ENCODE assay signal across 18 cellular contexts in the genomic region with DNA sequence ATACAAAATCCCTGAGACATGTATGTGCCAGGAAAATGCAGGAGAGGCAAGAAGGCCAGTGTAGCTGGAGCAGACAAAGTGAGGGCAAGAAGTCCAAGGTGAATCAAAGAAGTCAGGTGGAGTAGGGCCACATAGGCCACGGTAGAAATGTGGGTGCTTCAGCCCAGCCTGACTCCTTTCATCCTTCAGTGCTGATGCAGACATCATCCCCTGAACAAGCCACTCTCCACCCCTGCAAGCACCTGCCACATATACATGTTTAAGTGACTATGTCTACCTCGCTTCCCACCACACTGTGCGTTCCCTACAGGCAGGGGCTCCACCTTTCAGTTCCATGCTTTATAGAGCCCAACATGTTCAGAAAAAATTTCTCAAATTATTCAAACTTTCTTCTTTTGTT. TPM values are rescaled to one million over a fixed set of nuclear protein-coding genes. Genes with fewer than 3 reads are reported as not detected.
A peak's percentile ranks its signal among the peaks of the same experiment; 100 is the strongest.
DNase-seq lines count a peak whose midpoint lies in the region; ATAC-seq lines count a peak whose summit lies in the region.
"Had no signal": no experiment of that assay in that cellular context is flagged by ENCODE, and none has a peak within 500 bp of the region (broad histone marks: within the 10 kb centered on the region; RNA-seq: fewer than 3 reads in every experiment).

No MANE protein-coding gene starts in this region.

- peak overlapping the region; percentile 10 for H3K27ac Mint-ChIP-seq in activated naive CD8-positive, alpha-beta T cell treated with anti-CD3 and anti-CD28 coated beads for 36 hours
- H3K27ac Mint-ChIP-seq in activated naive CD8-positive, alpha-beta T cell treated with anti-CD3 and anti-CD28 coated beads, Interleukin-2, amount 50 U/mL, for 24 hours = no peak overlapping the region
- peak overlapping the region; percentile 94 for H3K27ac Mint-ChIP-seq in stimulated activated naive B cell treated with anti-CD40 and anti-IgM and Interleukin-4, amounts not matched to agents 10 μg/mL and 1 μg/mL and 100 μg/mL, for 72 hours
- H3K27ac Mint-ChIP-seq in activated CD4-positive, alpha-beta T cell treated with anti-CD3 and anti-CD28 coated beads, Interleukin-2, amount 10 ng/mL, durations not matched to agents 7 days and 5 days = no peak overlapping the region
- H3K27ac Mint-ChIP-seq: CD8-positive, alpha-beta T cell had no signal

- H3K36me3 Mint-ChIP-seq in activated naive CD8-positive, alpha-beta T cell treated with anti-CD3 and anti-CD28 coated beads for 36 hours = no peaks in the 10 kb centered on the region
- no peaks in the 10 kb centered on the region for H3K36me3 Mint-ChIP-seq in activated naive CD8-positive, alpha-beta T cell treated with anti-CD3 and anti-CD28 coated beads, Interleukin-2, amount 50 U/mL, for 24 hours (ENCODE audit: low read depth)
- peaks cover 7 to 15% of the 10 kb centered on the region in 2 donors for H3K36me3 Mint-ChIP-seq in stimulated activated naive B cell treated with anti-CD40 and anti-IgM and Interleukin-4, amounts not matched to agents 10 μg/mL and 1 μg/mL and 100 μg/mL, for 72 hours
- no peaks in the 10 kb centered on the region for H3K36me3 Mint-ChIP-seq in activated CD4-positive, alpha-beta T cell treated with anti-CD3 and anti-CD28 coated beads, Interleukin-2, amount 10 ng/mL, durations not matched to agents 7 days and 5 days (ENCODE audit: low read depth)
- H3K36me3 Mint-ChIP-seq: CD8-positive, alpha-beta T cell had no signal

- no peak overlapping the region for H3K4me3 Mint-ChIP-seq in activated naive CD8-positive, alpha-beta T cell treated with anti-CD3 and anti-CD28 coated beads for 36 hours
- no peak overlapping the region for H3K4me3 Mint-ChIP-seq in activated naive CD8-positive, alpha-beta T cell treated with anti-CD3 and anti-CD28 coated beads, Interleukin-2, amount 50 U/mL, for 24 hours
- peak overlapping the region; percentile 55 to 74 for H3K4me3 Mint-ChIP-seq in stimulated activated naive B cell treated with anti-CD40 and anti-IgM and Interleukin-4, amounts not matched to agents 10 μg/mL and 1 μg/mL and 100 μg/mL, for 72 hours
- no peak overlapping the region for H3K4me3 Mint-ChIP-seq in activated CD4-positive, alpha-beta T cell treated with anti-CD3 and anti-CD28 coated beads, Interleukin-2, amount 10 ng/mL, durations not matched to agents 7 days and 5 days
- H3K4me3 Mint-ChIP-seq: CD8-positive, alpha-beta T cell; stimulated activated naive CD8-positive, alpha-beta T cell treated with anti-CD3 and anti-CD28 coated beads, Interleukin-15, amount 100 ng/mL, for 72 hours had no signal

- POLR2A ChIA-PET in activated CD4-positive, alpha-beta T cell treated with anti-CD3 and anti-CD28 coated beads, Interleukin-2, amount 10 ng/mL, durations not matched to agents 7 days and 5 days (lab: Charles Lee) = no interaction called here

- peaks cover 13% of the 10 kb centered on the region for H3K27me3 Mint-ChIP-seq in activated naive CD8-positive, alpha-beta T cell treated with anti-CD3 and anti-CD28 coated beads for 36 hours
- peaks cover 9% of the 10 kb centered on the region for H3K27me3 Mint-ChIP-seq in activated naive CD8-positive, alpha-beta T cell treated with anti-CD3 and anti-CD28 coated beads, Interleukin-2, amount 50 U/mL, for 24 hours
- no peaks in the 10 kb centered on the region for H3K27me3 Mint-ChIP-seq in stimulated activated naive B cell treated with anti-CD40 and anti-IgM and Interleukin-4, amounts not matched to agents 10 μg/mL and 1 μg/mL and 100 μg/mL, for 72 hours
- H3K27me3 Mint-ChIP-seq in activated CD4-positive, alpha-beta T cell treated with anti-CD3 and anti-CD28 coated beads, Interleukin-2, amount 10 ng/mL, durations not matched to agents 7 days and 5 days = peaks cover 25% of the 10 kb centered on the region

- DNase-seq in activated naive CD8-positive, alpha-beta T cell treated with anti-CD3 and anti-CD28 coated beads for 36 hours = no peak
- no peak for DNase-seq in activated naive CD8-positive, alpha-beta T cell treated with anti-CD3 and anti-CD28 coated beads, Interleukin-2, amount 50 U/mL, for 24 hours
- no peak for DNase-seq in stimulated activated naive B cell treated with anti-CD40 and anti-IgM and Interleukin-4, amounts not matched to agents 10 μg/mL and 1 μg/mL and 100 μg/mL, for 72 hours
- DNase-seq in activated CD4-positive, alpha-beta T cell treated with anti-CD3 and anti-CD28 coated beads, Interleukin-2, amount 10 ng/mL, durations not matched to agents 7 days and 5 days = no peak
- no peak for DNase-seq in midbrain (lab: John Stamatoyannopoulos, UW)
- DNase-seq: activated effector memory CD4-positive, alpha-beta T cell treated with anti-CD3 and anti-CD28 coated beads, Interleukin-2, amount 50 U/mL, for 16 hours; CD8-positive, alpha-beta T cell; GM23248; heart left ventricle; kidney; mucosa of descending colon; NCI-H1092; NCI-H345; pancreas; stimulated activated naive CD8-positive, alpha-beta T cell treated with anti-CD3 and anti-CD28 coated beads, Interleukin-15, amount 100 ng/mL, for 72 hours had no signal

- H3K9me3 Mint-ChIP-seq in activated naive CD8-positive, alpha-beta T cell treated with anti-CD3 and anti-CD28 coated beads for 36 hours = no peaks in the 10 kb centered on the region
- H3K9me3 Mint-ChIP-seq in activated naive CD8-positive, alpha-beta T cell treated with anti-CD3 and anti-CD28 coated beads, Interleukin-2, amount 50 U/mL, for 24 hours = no peaks in the 10 kb centered on the region
- peaks cover 0 to 3% of the 10 kb centered on the region in 2 donors for H3K9me3 Mint-ChIP-seq in stimulated activated naive B cell treated with anti-CD40 and anti-IgM and Interleukin-4, amounts not matched to agents 10 μg/mL and 1 μg/mL and 100 μg/mL, for 72 hours
- no peaks in the 10 kb centered on the region for H3K9me3 Mint-ChIP-seq in activated CD4-positive, alpha-beta T cell treated with anti-CD3 and anti-CD28 coated beads, Interleukin-2, amount 10 ng/mL, durations not matched to agents 7 days and 5 days
- H3K9me3 Mint-ChIP-seq: CD8-positive, alpha-beta T cell; stimulated activated naive CD8-positive, alpha-beta T cell treated with anti-CD3 and anti-CD28 coated beads, Interleukin-15, amount 100 ng/mL, for 72 hours had no signal

- CTCF ChIA-PET in activated CD4-positive, alpha-beta T cell treated with anti-CD3 and anti-CD28 coated beads, Interleukin-2, amount 10 ng/mL, durations not matched to agents 7 days and 5 days (lab: Charles Lee) = interaction anchor here (0.5 to 0.9 kb wide), 2 partner anchors 96 to 234 kb away, joined by 3 read pairs; no protein-coding TSS in a partner anchor

- H3K4me1 Mint-ChIP-seq in activated naive CD8-positive, alpha-beta T cell treated with anti-CD3 and anti-CD28 coated beads for 36 hours = no peaks in the 10 kb centered on the region
- H3K4me1 Mint-ChIP-seq in activated naive CD8-positive, alpha-beta T cell treated with anti-CD3 and anti-CD28 coated beads, Interleukin-2, amount 50 U/mL, for 24 hours = peaks cover 9% of the 10 kb centered on the region
- H3K4me1 Mint-ChIP-seq in stimulated activated naive B cell treated with anti-CD40 and anti-IgM and Interleukin-4, amounts not matched to agents 10 μg/mL and 1 μg/mL and 100 μg/mL, for 72 hours = peaks cover 57 to 65% of the 10 kb centered on the region in 2 donors
- no peaks in the 10 kb centered on the region for H3K4me1 Mint-ChIP-seq in activated CD4-positive, alpha-beta T cell treated with anti-CD3 and anti-CD28 coated beads, Interleukin-2, amount 10 ng/mL, durations not matched to agents 7 days and 5 days
- H3K4me1 Mint-ChIP-seq: stimulated activated naive CD8-positive, alpha-beta T cell treated with anti-CD3 and anti-CD28 coated beads, Interleukin-15, amount 100 ng/mL, for 72 hours had no signal

- ATAC-seq in activated naive CD8-positive, alpha-beta T cell treated with anti-CD3 and anti-CD28 coated beads, Interleukin-2, amount 50 U/mL, for 24 hours = no peak
- peak; percentile 25 for ATAC-seq in GM21717 (IDR thresholded peaks at IDR 0.05; ENCODE audit: unreplicated experiment)
- ATAC-seq in HG03280 (IDR thresholded peaks at IDR 0.05; ENCODE audit: unreplicated experiment) = peak; percentile 38
- peak; percentile 77 for ATAC-seq in stimulated activated naive B cell treated with anti-CD40 and anti-IgM and Interleukin-4, amounts not matched to agents 10 μg/mL and 1 μg/mL and 100 μg/mL, for 72 hours (replicated peaks)
- ATAC-seq in GM19467 (IDR thresholded peaks at IDR 0.05; ENCODE audit: unreplicated experiment) = no peak
- ATAC-seq: CD8-positive, alpha-beta T cell; heart left ventricle; mucosa of descending colon; pancreas; stimulated activated naive CD8-positive, alpha-beta T cell treated with anti-CD3 and anti-CD28 coated beads, Interleukin-15, amount 100 ng/mL, for 72 hours had no signal

RNA-seq across cellular contexts. Expression of gene SLC7A7, which starts 11.7 kb away (rescaled TPM):
- 1 to 10 TPM in 1 of 2 experiments, under 1 TPM in 1; 0.56 to 1.0 TPM for total RNA-seq in activated naive CD8-positive, alpha-beta T cell treated with anti-CD3 and anti-CD28 coated beads for 36 hours
- under 1 TPM; 0.25 to 0.69 TPM for total RNA-seq in activated CD4-positive, alpha-beta T cell treated with anti-CD3 and anti-CD28 coated beads, Interleukin-2, amount 10 ng/mL, durations not matched to agents 7 days and 5 days

RNA-seq across cellular contexts. Expression of gene MRPL52, which starts 26.1 kb away (rescaled TPM):
- total RNA-seq in activated naive CD8-positive, alpha-beta T cell treated with anti-CD3 and anti-CD28 coated beads for 36 hours = 100 to 1,000 TPM; 154 to 170 TPM
- 100 to 1,000 TPM; 101 to 112 TPM for total RNA-seq in activated CD4-positive, alpha-beta T cell treated with anti-CD3 and anti-CD28 coated beads, Interleukin-2, amount 10 ng/mL, durations not matched to agents 7 days and 5 days

RNA-seq across cellular contexts. Expression of gene MMP14, which starts 32.8 kb away (rescaled TPM):
- 1 to 10 TPM; 1.1 to 1.8 TPM for total RNA-seq in activated naive CD8-positive, alpha-beta T cell treated with anti-CD3 and anti-CD28 coated beads for 36 hours
- 1 to 10 TPM; 1.8 to 2.1 TPM for total RNA-seq in activated CD4-positive, alpha-beta T cell treated with anti-CD3 and anti-CD28 coated beads, Interleukin-2, amount 10 ng/mL, durations not matched to agents 7 days and 5 days

RNA-seq across cellular contexts. Expression of gene OXA1L, which starts 37.1 kb away (rescaled TPM):
- total RNA-seq in activated naive CD8-positive, alpha-beta T cell treated with anti-CD3 and anti-CD28 coated beads for 36 hours = 100 to 1,000 TPM; 133 to 140 TPM
- total RNA-seq in activated CD4-positive, alpha-beta T cell treated with anti-CD3 and anti-CD28 coated beads, Interleukin-2, amount 10 ng/mL, durations not matched to agents 7 days and 5 days = 100 to 1,000 TPM; 122 to 141 TPM

Comparison
In these comparisons a context has a peak if more than half of its experiments do, and no peak if none do; other contexts are left out.
1. H3K27ac Mint-ChIP-seq: peak in activated naive CD8-positive, alpha-beta T cell treated with anti-CD3 and anti-CD28 coated beads for 36 hours (single experiment) and stimulated activated naive B cell treated with anti-CD40 and anti-IgM and Interleukin-4, amounts not matched to agents 10 μg/mL and 1 μg/mL and 100 μg/mL, for 72 hours (single experiment); none in activated naive CD8-positive, alpha-beta T cell treated with anti-CD3 and anti-CD28 coated beads, Interleukin-2, amount 50 U/mL, for 24 hours (single experiment) and activated CD4-positive, alpha-beta T cell treated with anti-CD3 and anti-CD28 coated beads, Interleukin-2, amount 10 ng/mL, durations not matched to agents 7 days and 5 days (single experiment).
2. H3K4me3 Mint-ChIP-seq: peak in stimulated activated naive B cell treated with anti-CD40 and anti-IgM and Interleukin-4, amounts not matched to agents 10 μg/mL and 1 μg/mL and 100 μg/mL, for 72 hours (2 of 2); none in activated naive CD8-positive, alpha-beta T cell treated with anti-CD3 and anti-CD28 coated beads for 36 hours (single experiment), activated naive CD8-positive, alpha-beta T cell treated with anti-CD3 and anti-CD28 coated beads, Interleukin-2, amount 50 U/mL, for 24 hours (single experiment) and activated CD4-positive, alpha-beta T cell treated with anti-CD3 and anti-CD28 coated beads, Interleukin-2, amount 10 ng/mL, durations not matched to agents 7 days and 5 days (single experiment).
3. ATAC-seq: peak in GM21717 (single experiment), HG03280 (single experiment) and stimulated activated naive B cell treated with anti-CD40 and anti-IgM and Interleukin-4, amounts not matched to agents 10 μg/mL and 1 μg/mL and 100 μg/mL, for 72 hours (2 of 2); none in activated naive CD8-positive, alpha-beta T cell treated with anti-CD3 and anti-CD28 coated beads, Interleukin-2, amount 50 U/mL, for 24 hours (single experiment) and GM19467 (single experiment).